8 cellular contexts compared by ENCODE assay signal in the genomic region with DNA sequence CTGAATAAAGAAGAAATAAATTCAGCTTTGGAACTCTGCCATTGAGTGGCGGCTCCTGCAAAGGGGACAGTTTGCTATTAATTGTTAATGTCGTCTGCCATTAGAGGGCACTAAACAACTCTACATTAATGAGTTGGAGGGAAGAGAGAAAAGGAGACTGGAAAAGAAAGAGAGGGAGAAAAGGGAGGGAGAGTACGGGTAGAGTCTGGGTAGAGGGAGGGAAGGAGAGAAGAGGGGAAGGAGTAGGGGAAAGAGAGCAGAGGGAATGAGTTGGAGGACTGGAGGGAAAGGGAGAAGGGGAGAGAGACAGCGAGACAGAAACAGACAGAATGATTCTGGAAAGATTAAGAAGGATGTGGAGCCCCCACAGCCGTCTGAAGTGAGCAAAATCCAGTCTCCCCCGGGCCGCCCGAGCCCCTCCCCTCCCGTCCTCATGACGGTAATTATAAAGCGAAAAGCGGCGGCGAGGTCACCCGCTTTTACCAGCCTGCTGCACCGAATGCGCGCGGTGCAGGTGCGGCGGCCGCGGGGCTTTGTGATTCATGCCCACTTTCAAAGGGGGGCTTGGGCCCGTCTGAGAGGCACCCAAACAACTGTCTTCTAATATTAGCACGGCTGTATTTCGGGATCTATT. TPM values are rescaled to one million over a fixed set of nuclear protein-coding genes. Genes with fewer than 3 reads are reported as not detected.
DNase-seq lines count a peak whose midpoint lies in the region; ATAC-seq and TF ChIP-seq lines count a peak whose summit lies in the region.

No MANE protein-coding gene starts in this region.

- no peak for TF ChIP-seq POLR2A in prostate gland (IDR thresholded peaks at IDR 0.05)

- POLR2A ChIA-PET in HEK293T (lab: Yijun Ruan, JAX): interaction anchor here (0.9 kb wide), 1 partner anchor 369 kb away, joined by 3 read pairs; no protein-coding TSS in a partner anchor

- H3K36me3 ChIP-seq in heart right ventricle: no peaks in the 10 kb centered on the region
- H3K36me3 ChIP-seq in prostate gland: no peaks in the 10 kb centered on the region

- ATAC-seq in heart right ventricle (peak in 7 of 8 donors; percentile 14 to 69 (median 53)), GM18517 (IDR thresholded peaks at IDR 0.05; ENCODE audit: unreplicated experiment) (no peak)

- CTCF ChIA-PET in HEK293T (lab: Yijun Ruan, JAX): interaction anchor here (0.5 to 1.2 kb wide), 3 partner anchors 45 to 738 kb away, joined by 3 read pairs; no protein-coding TSS in a partner anchor

- 1% methylated on average over 26 of the region's 26 CpGs for WGBS in heart right ventricle, 2 donors
- WGBS in prostate gland: under 1% methylated on average over 26 of the region's 26 CpGs

- H3K27me3 ChIP-seq in heart right ventricle (peaks cover 0 to 68% (median 0%) of the 10 kb centered on the region in 7 donors), prostate gland (replicated peaks; ENCODE audit: insufficient read depth) (no peaks in the 10 kb centered on the region)

- DNase-seq in DMS114 treated with DMSO at 0.1 percent for 48 hours (lab: John Stamatoyannopoulos, UW; ENCODE audit: unreplicated experiment): peak; percentile 28
- DNase-seq in HEK293T (ENCODE audit: extremely low spot score): peak; percentile 45
- peak; percentile 75 for DNase-seq in NCI-H510A treated with DMSO at 0.1 percent for 48 hours (lab: John Stamatoyannopoulos, UW)
- DNase-seq in activated naive CD8-positive, alpha-beta T cell treated with anti-CD3 and anti-CD28 coated beads for 36 hours: peak; percentile 35
- DNase-seq in heart right ventricle: peak; percentile 20 to 44
- DNase-seq in prostate gland (ENCODE audit: low spot score): peak; percentile 38
- DNase-seq in activated CD4-positive, CD25-positive, alpha-beta regulatory T cell (lab: John Stamatoyannopoulos, UW): no peak

- peaks cover 0 to 40% (median 21%) of the 10 kb centered on the region in 9 donors for H3K4me1 ChIP-seq in heart right ventricle
- H3K4me1 ChIP-seq in prostate gland (replicated peaks): no peaks in the 10 kb centered on the region

- intact Hi-C loops in heart right ventricle (cut with DNase I): loop anchor here in 9 of 10 donors (1.0 to 10.0 kb wide), 11 partner anchors 314 to 754 kb away; no protein-coding TSS in a partner anchor
- intact Hi-C loops in prostate gland (cut with DNase I): loop anchor here (5.0 to 10.0 kb wide), 2 partner anchors 304 to 394 kb away; no protein-coding TSS in a partner anchor

- no peak overlapping the region for H3K27ac Mint-ChIP-seq in activated naive CD8-positive, alpha-beta T cell treated with anti-CD3 and anti-CD28 coated beads for 36 hours

- H3K4me3 Mint-ChIP-seq in activated naive CD8-positive, alpha-beta T cell treated with anti-CD3 and anti-CD28 coated beads for 36 hours: peak overlapping the region; percentile 87

- TF ChIP-seq CTCF in heart right ventricle (IDR thresholded peaks at IDR 0.05): peak; percentile 21 to 76 (median 59)
- peak in 3 of 4 experiments; percentile 38 to 56 (median 47) for TF ChIP-seq CTCF in prostate gland (IDR thresholded peaks at IDR 0.05)

- no peaks in the 10 kb centered on the region for H3K36me3 Mint-ChIP-seq in activated naive CD8-positive, alpha-beta T cell treated with anti-CD3 and anti-CD28 coated beads for 36 hours

- peaks cover 24% of the 10 kb centered on the region for H3K4me1 Mint-ChIP-seq in activated naive CD8-positive, alpha-beta T cell treated with anti-CD3 and anti-CD28 coated beads for 36 hours

- peak overlapping the region; percentile 20 to 85 (median 70) for H3K4me3 ChIP-seq in heart right ventricle
- peak overlapping the region; percentile 43 to 54 for H3K4me3 ChIP-seq in prostate gland

- H3K27me3 Mint-ChIP-seq in activated naive CD8-positive, alpha-beta T cell treated with anti-CD3 and anti-CD28 coated beads for 36 hours: peaks cover 80% of the 10 kb centered on the region

- H3K9me3 Mint-ChIP-seq in activated naive CD8-positive, alpha-beta T cell treated with anti-CD3 and anti-CD28 coated beads for 36 hours: no peaks in the 10 kb centered on the region

- H3K9me3 ChIP-seq in heart right ventricle (no peaks in the 10 kb centered on the region), prostate gland (no peaks in the 10 kb centered on the region)

- H3K27ac ChIP-seq in heart right ventricle (peak overlapping the region in 2 of 10 donors; percentile 11 to 15), prostate gland (no peak overlapping the region)

TF ChIP-seq in HEK293T, 16 proteins besides CTCF, POLR2A, EP300 and RAD21:
- TF ChIP-seq, protein P1, sequence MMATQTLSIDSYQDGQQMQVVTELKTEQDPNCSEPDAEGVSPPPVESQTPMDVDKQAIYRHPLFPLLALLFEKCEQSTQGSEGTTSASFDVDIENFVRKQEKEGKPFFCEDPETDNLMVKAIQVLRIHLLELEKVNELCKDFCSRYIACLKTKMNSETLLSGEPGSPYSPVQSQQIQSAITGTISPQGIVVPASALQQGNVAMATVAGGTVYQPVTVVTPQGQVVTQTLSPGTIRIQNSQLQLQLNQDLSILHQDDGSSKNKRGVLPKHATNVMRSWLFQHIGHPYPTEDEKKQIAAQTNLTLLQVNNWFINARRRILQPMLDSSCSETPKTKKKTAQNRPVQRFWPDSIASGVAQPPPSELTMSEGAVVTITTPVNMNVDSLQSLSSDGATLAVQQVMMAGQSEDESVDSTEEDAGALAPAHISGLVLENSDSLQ (IDR thresholded peaks at IDR 0.05): peak; percentile 43; the same call in 1 of the 2 replicates
- peak; percentile 26; the same call in 1 of the 2 replicates for TF ChIP-seq L3MBTL2 (conservative IDR thresholded peaks at IDR 0.05)
- no peak for TF ChIP-seq LEF1 (IDR thresholded peaks at IDR 0.05; ENCODE audit: borderline replicate concordance)

RNA-seq across cellular contexts. Expression of a gene that starts 1.9 kb away (rescaled TPM):
- total RNA-seq in activated naive CD8-positive, alpha-beta T cell treated with anti-CD3 and anti-CD28 coated beads for 36 hours: under 1 TPM; 0.10 to 0.22 TPM
- total RNA-seq in heart right ventricle (1 to 10 TPM in 6 of 10 donors, under 1 TPM in 4; 0.57 to 9.2 (median 2.1) TPM), prostate gland (1 to 10 TPM; 6.0 to 8.4 TPM)
- 1 to 10 TPM in 1 of 2 donors, under 1 TPM in 1; 0.74 to 6.3 TPM for polyA plus RNA-seq in heart right ventricle

Comparison
In these comparisons a context has a peak if more than half of its experiments do, and no peak if none do; other contexts are left out.
1. DNase-seq: peak in DMS114 treated with DMSO at 0.1 percent for 48 hours (single experiment), HEK293T (single experiment), NCI-H510A treated with DMSO at 0.1 percent for 48 hours (single experiment), activated naive CD8-positive, alpha-beta T cell treated with anti-CD3 and anti-CD28 coated beads for 36 hours (single experiment), heart right ventricle (2 of 2) and prostate gland (single experiment); none in activated CD4-positive, CD25-positive, alpha-beta regulatory T cell (0 of 4).